Comparison of ENCODE assay signal across 1 cellular context in the genomic region with DNA sequence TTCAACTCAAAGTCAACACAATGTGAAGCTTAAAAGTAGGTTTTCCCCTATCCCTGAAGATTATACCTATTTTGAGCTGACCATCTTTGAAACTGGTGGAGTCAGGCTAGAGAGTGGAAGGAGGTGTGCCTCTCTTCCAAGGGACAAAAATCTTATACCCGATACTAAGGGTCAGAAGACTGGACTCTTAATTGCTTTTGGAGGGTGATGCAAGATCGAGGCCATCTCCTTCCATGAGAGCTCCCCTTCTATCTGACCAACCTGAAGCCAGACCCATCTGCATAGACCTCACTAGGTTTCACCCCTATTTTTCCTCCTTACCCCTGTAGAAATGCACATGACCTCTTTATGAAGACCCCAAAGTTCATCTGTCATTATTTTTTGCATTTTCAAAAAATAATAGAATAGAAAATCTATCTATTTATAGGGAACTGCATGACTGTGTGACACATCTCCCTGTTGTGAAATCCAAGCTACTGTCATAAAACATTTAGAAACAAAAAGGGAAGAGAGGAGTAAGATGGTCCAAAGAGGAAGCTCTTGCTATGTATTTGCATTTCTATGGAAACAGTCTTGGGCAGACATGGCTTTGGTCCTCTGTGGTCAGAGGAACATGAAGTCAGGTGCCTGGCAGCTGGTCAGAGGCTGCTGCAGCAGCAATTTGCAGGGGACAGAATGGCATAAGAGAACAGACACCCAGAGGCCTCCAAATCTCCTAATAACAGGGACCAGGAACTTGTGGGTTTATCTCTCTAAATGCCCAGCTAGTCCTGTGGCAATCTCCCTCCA.
TF ChIP-seq lines count a peak whose summit lies in the region.

No MANE protein-coding gene starts in this region.

TF ChIP-seq in H1, 55 proteins besides CTCF, POLR2A, EP300 and RAD21 (continued from another document):
- TF ChIP-seq, protein P1, sequence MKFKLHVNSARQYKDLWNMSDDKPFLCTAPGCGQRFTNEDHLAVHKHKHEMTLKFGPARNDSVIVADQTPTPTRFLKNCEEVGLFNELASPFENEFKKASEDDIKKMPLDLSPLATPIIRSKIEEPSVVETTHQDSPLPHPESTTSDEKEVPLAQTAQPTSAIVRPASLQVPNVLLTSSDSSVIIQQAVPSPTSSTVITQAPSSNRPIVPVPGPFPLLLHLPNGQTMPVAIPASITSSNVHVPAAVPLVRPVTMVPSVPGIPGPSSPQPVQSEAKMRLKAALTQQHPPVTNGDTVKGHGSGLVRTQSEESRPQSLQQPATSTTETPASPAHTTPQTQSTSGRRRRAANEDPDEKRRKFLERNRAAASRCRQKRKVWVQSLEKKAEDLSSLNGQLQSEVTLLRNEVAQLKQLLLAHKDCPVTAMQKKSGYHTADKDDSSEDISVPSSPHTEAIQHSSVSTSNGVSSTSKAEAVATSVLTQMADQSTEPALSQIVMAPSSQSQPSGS (IDR thresholded peaks at IDR 0.05; ENCODE audit: low read length), result no peak
- TF ChIP-seq HDAC6 (IDR thresholded peaks at IDR 0.05; ENCODE audit: low read depth, low read length), result no peak
- no peak for TF ChIP-seq SUZ12 (IDR thresholded peaks at IDR 0.05; ENCODE audit: low read length)
- TF ChIP-seq RNF2 (IDR thresholded peaks at IDR 0.05; ENCODE audit: borderline replicate concordance, low read depth, low read length, missing control alignments, poor library complexity, severe bottlenecking), result no peak
- TF ChIP-seq CTBP2 (IDR thresholded peaks at IDR 0.05; ENCODE audit: borderline replicate concordance, insufficient read depth, insufficient read length, low read length), result no peak
- TF ChIP-seq, protein P2, sequence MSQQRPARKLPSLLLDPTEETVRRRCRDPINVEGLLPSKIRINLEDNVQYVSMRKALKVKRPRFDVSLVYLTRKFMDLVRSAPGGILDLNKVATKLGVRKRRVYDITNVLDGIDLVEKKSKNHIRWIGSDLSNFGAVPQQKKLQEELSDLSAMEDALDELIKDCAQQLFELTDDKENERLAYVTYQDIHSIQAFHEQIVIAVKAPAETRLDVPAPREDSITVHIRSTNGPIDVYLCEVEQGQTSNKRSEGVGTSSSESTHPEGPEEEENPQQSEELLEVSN (IDR thresholded peaks at IDR 0.05), result no peak
- TF ChIP-seq SRF (IDR thresholded peaks at IDR 0.05; ENCODE audit: low read depth, low read length), result no peak
- TF ChIP-seq NRF1 (IDR thresholded peaks at IDR 0.05; ENCODE audit: low read depth, low read length), result no peak
- no peak for TF ChIP-seq TAF1 (IDR thresholded peaks at IDR 0.05; ENCODE audit: low read depth, low read length)
- TF ChIP-seq CHD7 (IDR thresholded peaks at IDR 0.05; ENCODE audit: insufficient replicate concordance, low read length), result no peak
- TF ChIP-seq JUND (IDR thresholded peaks at IDR 0.05; ENCODE audit: low read length), result no peak
- TF ChIP-seq EZH2 (IDR thresholded peaks at IDR 0.05; ENCODE audit: low read depth, low read length, severe bottlenecking), result no peak
- no peak for TF ChIP-seq SP1 (IDR thresholded peaks at IDR 0.05; ENCODE audit: low read depth, low read length)
- TF ChIP-seq, protein P3, sequence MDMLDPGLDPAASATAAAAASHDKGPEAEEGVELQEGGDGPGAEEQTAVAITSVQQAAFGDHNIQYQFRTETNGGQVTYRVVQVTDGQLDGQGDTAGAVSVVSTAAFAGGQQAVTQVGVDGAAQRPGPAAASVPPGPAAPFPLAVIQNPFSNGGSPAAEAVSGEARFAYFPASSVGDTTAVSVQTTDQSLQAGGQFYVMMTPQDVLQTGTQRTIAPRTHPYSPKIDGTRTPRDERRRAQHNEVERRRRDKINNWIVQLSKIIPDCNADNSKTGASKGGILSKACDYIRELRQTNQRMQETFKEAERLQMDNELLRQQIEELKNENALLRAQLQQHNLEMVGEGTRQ (IDR thresholded peaks at IDR 0.05; ENCODE audit: low read length), result no peak
- no peak for TF ChIP-seq ATF3 (IDR thresholded peaks at IDR 0.05; ENCODE audit: insufficient read depth, low read depth, low read length)
